8 cellular contexts compared by ENCODE assay signal in genomic region chr7:85023066-85023687, GRCh38.
DNase-seq lines count a peak whose midpoint lies in the region; ATAC-seq, FAIRE-seq and TF ChIP-seq lines count a peak whose summit lies in the region.

No MANE protein-coding gene starts in this region.

- H3K4me1 Mint-ChIP-seq in Calu3 (ENCODE audit: low read depth, unreplicated experiment) = no peaks in the 10 kb centered on the region
- H3K4me1 Mint-ChIP-seq in immature natural killer cell = no peaks in the 10 kb centered on the region
- no peaks in the 10 kb centered on the region for H3K4me1 Mint-ChIP-seq in effector memory CD8-positive, alpha-beta T cell (ENCODE audit: low read depth in 2 of 2)

- no peaks in the 10 kb centered on the region for H3K36me3 Mint-ChIP-seq in Calu3 (ENCODE audit: insufficient read depth, unreplicated experiment)
- no peaks in the 10 kb centered on the region for H3K36me3 Mint-ChIP-seq in immature natural killer cell
- no peaks in the 10 kb centered on the region for H3K36me3 Mint-ChIP-seq in effector memory CD8-positive, alpha-beta T cell (ENCODE audit: insufficient read depth)

- no peaks in the 10 kb centered on the region for H3K36me3 ChIP-seq in adipocyte (ENCODE audit: control insufficient read depth, insufficient read depth, low read length, severe bottlenecking)
- no peaks in the 10 kb centered on the region for H3K36me3 ChIP-seq in tibial nerve

- H3K9ac ChIP-seq in adipocyte (ENCODE audit: low read length) = no peak overlapping the region

- WGBS in tibial nerve, 2 donors = 8 to 17% methylated on average over 2 of the region's 2 CpGs

- intact Hi-C loops in Calu3 (cut with micrococcal nuclease; ENCODE audit: unreplicated experiment) = loop anchor here (1.0 to 10.0 kb wide), 6 partner anchors 406 to 1091 kb away; partner anchors contain the start of gene SEMA3A

- no peak for TF ChIP-seq POLR2A in tibial nerve (IDR thresholded peaks at IDR 0.05)

- no peak overlapping the region for H3K27ac Mint-ChIP-seq in Calu3 (ENCODE audit: unreplicated experiment)
- H3K27ac Mint-ChIP-seq in immature natural killer cell = no peak overlapping the region
- H3K27ac Mint-ChIP-seq in effector memory CD8-positive, alpha-beta T cell = no peak overlapping the region

- H3K9me3 ChIP-seq in adipocyte (ENCODE audit: control insufficient read depth, low read length) = no peaks in the 10 kb centered on the region
- H3K9me3 ChIP-seq in tibial nerve = no peaks in the 10 kb centered on the region

- H3K4me1 ChIP-seq in adipocyte (ENCODE audit: control insufficient read depth, insufficient read depth, low read length) (no peaks in the 10 kb centered on the region), tibial nerve (no peaks in the 10 kb centered on the region)

- DNase-seq in Calu3 (peak; percentile 55), NAMALWA (ENCODE audit: low spot score) (peak; percentile 82), adipocyte (ENCODE audit: low read depth) (peak; percentile 84), immature natural killer cell (peak; percentile 2 to 10 (median 4)), tibial nerve (ENCODE audit: low spot score in 2 of 2) (peak in 1 of 2 donors; percentile 81), islet precursor cell (no peak)
- DNase-seq in effector memory CD8-positive, alpha-beta T cell = no peak

- H3K9me3 Mint-ChIP-seq in Calu3 (ENCODE audit: low read depth, unreplicated experiment) (no peaks in the 10 kb centered on the region), immature natural killer cell (peaks cover 0 to 19% (median 2%) of the 10 kb centered on the region in 6 donors)
- H3K9me3 Mint-ChIP-seq in effector memory CD8-positive, alpha-beta T cell = peaks cover 0 to 4% of the 10 kb centered on the region in 2 donors

- CTCF ChIA-PET in Calu3 (lab: Charles Lee) = interaction anchor here (0.6 kb wide), 1 partner anchor 162 kb away, joined by 8 read pairs; no protein-coding TSS in a partner anchor

- TF ChIP-seq CTCF in Calu3 (IDR thresholded peaks at IDR 0.05; ENCODE audit: unreplicated experiment) (no peak), tibial nerve (IDR thresholded peaks at IDR 0.05) (peak; percentile 40 to 76 (median 56))

- no peaks in the 10 kb centered on the region for H3K27me3 ChIP-seq in adipocyte (replicated peaks; ENCODE audit: control insufficient read depth, insufficient read depth, low read length)
- H3K27me3 ChIP-seq in tibial nerve = no peaks in the 10 kb centered on the region

- BruUV-seq in Calu3 (replicated peaks; lab: Mats Ljungman, UMichigan) = no TSS peak

- FAIRE-seq in A204.1 (lab: Jason Lieb, UNC) = peak; percentile 97

- no peak overlapping the region for H3K27ac ChIP-seq in tibial nerve

- no peaks in the 10 kb centered on the region for H3K27me3 Mint-ChIP-seq in Calu3 (ENCODE audit: unreplicated experiment)
- H3K27me3 Mint-ChIP-seq in immature natural killer cell (ENCODE audit: low read depth in 3 of 3) = no peaks in the 10 kb centered on the region
- no peaks in the 10 kb centered on the region for H3K27me3 Mint-ChIP-seq in effector memory CD8-positive, alpha-beta T cell

- TF ChIP-seq EP300 in tibial nerve (IDR thresholded peaks at IDR 0.05) = no peak

- H3K4me3 ChIP-seq in adipocyte (ENCODE audit: low read length) (no peak overlapping the region), tibial nerve (no peak overlapping the region)

- no peak for ATAC-seq in effector memory CD8-positive, alpha-beta T cell (replicated peaks)

- H3K4me3 Mint-ChIP-seq in Calu3 (ENCODE audit: low read depth, unreplicated experiment) (no peak overlapping the region), immature natural killer cell (no peak overlapping the region)
- no peak overlapping the region for H3K4me3 Mint-ChIP-seq in effector memory CD8-positive, alpha-beta T cell

Comparison
In these comparisons a context has a peak if more than half of its experiments do, and no peak if none do; other contexts are left out.
1. DNase-seq: peak in Calu3 (single experiment), NAMALWA (single experiment), adipocyte (single experiment) and immature natural killer cell (3 of 3); none in effector memory CD8-positive, alpha-beta T cell (0 of 3) and islet precursor cell (single experiment).